Comparison of ENCODE assay signal across 20 cellular contexts in the genomic region with DNA sequence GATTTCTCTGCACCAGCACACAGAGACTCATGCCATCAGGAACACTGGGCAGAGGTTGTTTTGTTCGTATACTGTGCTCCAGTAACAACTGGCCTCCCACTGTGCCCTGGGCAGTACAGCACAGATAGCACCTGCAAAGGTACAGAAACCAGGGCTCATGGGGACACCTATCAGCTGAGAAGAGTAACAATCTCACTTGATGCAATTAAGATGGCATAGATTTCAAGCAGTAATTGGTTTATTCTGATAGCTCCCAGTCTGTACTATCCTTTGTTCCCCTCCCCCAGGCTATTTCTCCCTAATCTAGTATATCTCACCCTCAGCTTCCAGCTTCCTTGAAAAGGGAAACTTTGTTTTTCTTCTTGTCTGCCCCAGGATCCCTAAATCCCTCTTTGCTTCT.
"Had no signal": no experiment of that assay in that cellular context is flagged by ENCODE, and none has a peak within 500 bp of the region (broad histone marks: within the 10 kb centered on the region; RNA-seq: fewer than 3 reads in every experiment).

No MANE protein-coding gene starts in this region.

- ATAC-seq: gastroesophageal sphincter, heart left ventricle, left colon, lower lobe of right lung, right lobe of liver, upper lobe of right lung had no signal

- H3K36me3 ChIP-seq: esophagus squamous epithelium, gastroesophageal sphincter, heart left ventricle, lower lobe of right lung, right lobe of liver, thyroid gland, upper lobe of right lung had no signal

- DNase-seq: activated CD4-positive, alpha-beta memory T cell treated with anti-CD3 and anti-CD28 coated beads for 36 hours; activated CD4-positive, alpha-beta T cell treated with anti-CD3 and anti-CD28 coated beads for 48 hours; activated naive CD4-positive, alpha-beta T cell treated with anti-CD3 and anti-CD28 coated beads, Interleukin-2, amount 10 ng/mL, durations not matched to agents 7 days and 5 days; activated T-cell treated with anti-CD3 and anti-CD28 coated beads, Interleukin-2, amount 50 U/mL, for 48 hours; amygdala; cerebellar nuclear complex; esophagus squamous epithelium; heart left ventricle; left colon; lower lobe of right lung; naive B cell; posterior cingulate gyrus; right lobe of liver; stimulated activated CD4-positive, alpha-beta T cell treated with anti-CD3 and anti-CD28 coated beads, Interleukin-1b, Interleukin-23, amount 100 ng/mL, for 48 hours; substantia nigra; thyroid gland; upper lobe of right lung had no signal

- H3K4me3 ChIP-seq: coronary artery, esophagus squamous epithelium, gastroesophageal sphincter, heart left ventricle, lower lobe of right lung, right lobe of liver, skin epidermis, thyroid gland, upper lobe of right lung had no signal

- H3K27me3 ChIP-seq: esophagus squamous epithelium, gastroesophageal sphincter, heart left ventricle, right lobe of liver, thyroid gland, upper lobe of right lung had no signal
